ENCODE assay signal across 8 cellular contexts in the genomic region with DNA sequence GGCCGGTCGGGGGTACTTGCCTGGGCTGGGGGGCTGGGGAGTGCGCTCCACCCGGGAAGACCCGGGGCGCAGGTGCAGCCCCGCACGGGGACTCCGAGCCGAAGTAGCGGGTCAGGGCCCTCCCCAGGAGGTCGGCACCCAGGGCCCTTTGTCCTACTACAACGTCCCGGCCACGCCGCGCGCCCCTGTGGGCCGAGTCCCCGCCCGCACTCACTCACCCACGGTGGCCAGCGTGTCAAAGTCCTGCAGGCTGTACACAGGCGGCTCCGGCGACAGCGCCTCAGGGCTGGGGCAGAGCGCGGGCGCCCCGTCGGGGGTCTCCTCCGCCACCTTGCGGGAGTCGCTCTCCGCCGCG. TPM values are rescaled to one million over a fixed set of nuclear protein-coding genes. Genes with fewer than 3 reads are reported as not detected.
DNase-seq lines count a peak whose midpoint lies in the region; ATAC-seq and TF ChIP-seq lines count a peak whose summit lies in the region.

No MANE protein-coding gene starts in this region.

- peaks cover 45% of the 10 kb centered on the region for H3K79me2 ChIP-seq in Karpas-422 (ENCODE audit: low read length)

- H3K9ac ChIP-seq in Karpas-422 (ENCODE audit: low read length) (peak overlapping the region; percentile 70), colonic mucosa (ENCODE audit: low read depth in 2 of 2, low read length in 2 of 2) (peak overlapping the region; percentile 76 to 83)

- H3K27ac Mint-ChIP-seq in naive thymus-derived CD8-positive, alpha-beta T cell = peak overlapping the region in 2 of 10 donors; percentile 91 to 92

- in situ Hi-C loops in KBM-7 (cut with MboI; ENCODE audit: low pct_unique_long_range_greater_than_20kb, low sequenced_read_pairs) = no loop called here

- no peak for TF ChIP-seq CTCF in GM12865 (IDR thresholded peaks at IDR 0.05; ENCODE audit: insufficient read depth, low read depth, low read length, missing control alignments)
- no peak for TF ChIP-seq CTCF in colonic mucosa (IDR thresholded peaks at IDR 0.05)

- H3K4me1 ChIP-seq in Karpas-422 (ENCODE audit: low read length) = peaks cover 28% of the 10 kb centered on the region
- H3K4me1 ChIP-seq in colonic mucosa = no peaks in the 10 kb centered on the region

- 0 out of 2 replicates have a peak, but pooled peaks cover 7% of the 10 kb centered on the region for H4K20me1 ChIP-seq in Karpas-422 (ENCODE audit: insufficient read depth, low read depth, low read length)

- H3K4me3 ChIP-seq in GM12865 (ENCODE audit: low read depth, low read length) (peak overlapping the region; percentile 83), Karpas-422 (ENCODE audit: low read length) (peak overlapping the region; percentile 78), colonic mucosa (peak overlapping the region; percentile 88)

- H3K27me3 ChIP-seq in Karpas-422 (ENCODE audit: low read length) = no peaks in the 10 kb centered on the region
- H3K27me3 ChIP-seq in colonic mucosa = no peaks in the 10 kb centered on the region

- peak overlapping the region in 9 of 10 donors; percentile 90 to 98 (median 96) for H3K4me3 Mint-ChIP-seq in naive thymus-derived CD8-positive, alpha-beta T cell

- H3K9me2 ChIP-seq in Karpas-422 (replicated peaks; ENCODE audit: insufficient read depth, low read length) = no peaks in the 10 kb centered on the region

- H3K27ac ChIP-seq in Karpas-422 (ENCODE audit: low read length) (0 out of 2 replicates have a peak overlapping the region, but pooled peaks have one; percentile 65), colonic mucosa (peak overlapping the region; percentile 66)

- POLR2A ChIA-PET in naive thymus-derived CD8-positive, alpha-beta T cell (lab: Charles Lee) = interaction anchor here (1.3 to 2.3 kb wide), 3 partner anchors 12 to 61 kb away, joined by 4 to 15 read pairs (median 12); no protein-coding TSS in a partner anchor

- H2AFZ ChIP-seq in Karpas-422 (ENCODE audit: low read length) = peak overlapping the region; percentile 75

- H3K36me3 ChIP-seq in Karpas-422 (ENCODE audit: insufficient read depth, low read length) (no peaks in the 10 kb centered on the region), colonic mucosa (no peaks in the 10 kb centered on the region)

- peaks cover 3 to 36% (median 24%) of the 10 kb centered on the region in 4 donors for H3K4me1 Mint-ChIP-seq in naive thymus-derived CD8-positive, alpha-beta T cell

- peaks cover 0 to 2% (median 0%) of the 10 kb centered on the region in 9 donors for H3K9me3 Mint-ChIP-seq in naive thymus-derived CD8-positive, alpha-beta T cell

- H3K36me3 Mint-ChIP-seq in naive thymus-derived CD8-positive, alpha-beta T cell = no peaks in the 10 kb centered on the region

- no peak for DNase-seq in GM12865 (ENCODE audit: low read depth)
- DNase-seq in Karpas-422 = peak; percentile 43
- peak; percentile 38 for DNase-seq in colonic mucosa
- DNase-seq in naive thymus-derived CD8-positive, alpha-beta T cell = peak in 1 of 10 donors; percentile 31
- no peak for DNase-seq in inferior parietal cortex (ENCODE audit: extremely low spot score)
- DNase-seq in SW 1271 (lab: John Stamatoyannopoulos, UW) = no peak
- no peak for DNase-seq in KBM-7

- H3K4me2 ChIP-seq in Karpas-422 (ENCODE audit: low read depth, low read length, poor library complexity, severe bottlenecking) = peak overlapping the region; percentile 79

- peak; percentile 22 for ATAC-seq in GM21717 (IDR thresholded peaks at IDR 0.05; ENCODE audit: unreplicated experiment)
- ATAC-seq in naive thymus-derived CD8-positive, alpha-beta T cell = peak; percentile 3 to 12

- intact Hi-C loops in colonic mucosa (cut with DNase I) = no loop called here

- H3K9me3 ChIP-seq in Karpas-422 (ENCODE audit: low read length) (no peaks in the 10 kb centered on the region), colonic mucosa (no peaks in the 10 kb centered on the region)

- H3K27me3 Mint-ChIP-seq in naive thymus-derived CD8-positive, alpha-beta T cell = no peaks in the 10 kb centered on the region

RNA-seq across cellular contexts. Expression of a gene that starts 0.6 kb away (rescaled TPM):
- 18.2 and 21.7 TPM in 2 replicates for total RNA-seq in Karpas-422 (2014; rRNA removed; shearing (Covaris generic); ENCODE audit: low replicate concordance)
- total RNA-seq in colonic mucosa = 10 to 100 TPM; 32.4 to 38.2 TPM
- total RNA-seq in naive thymus-derived CD8-positive, alpha-beta T cell = 10 to 100 TPM; 32.2 to 38.8 TPM
- polyA plus RNA-seq in naive thymus-derived CD8-positive, alpha-beta T cell = 10 to 100 TPM; 30.9 to 46.7 (median 45.9) TPM

Comparison
In these comparisons a context has a peak if more than half of its experiments do, and no peak if none do; other contexts are left out.
1. DNase-seq: peak in Karpas-422 (single experiment) and colonic mucosa (single experiment); none in GM12865 (single experiment), inferior parietal cortex (single experiment), SW 1271 (0 of 2) and KBM-7 (single experiment).
2. Peak in every context shown above with its lines, with median percentiles within 50 percentile points of each other: H3K4me3 ChIP-seq.